In genomic region chr5:103223031-103223955, GRCh38 we compare ENCODE assay signal across 21 cellular contexts. TPM values are rescaled to one million over a fixed set of nuclear protein-coding genes. Genes with fewer than 3 reads are reported as not detected.
DNase-seq lines count a peak whose midpoint lies in the region; ATAC-seq, FAIRE-seq and TF ChIP-seq lines count a peak whose summit lies in the region.
"Had no signal": no experiment of that assay in that cellular context is flagged by ENCODE, and none has a peak within 500 bp of the region (broad histone marks: within the 10 kb centered on the region; RNA-seq: fewer than 3 reads in every experiment).

No MANE protein-coding gene starts in this region.

- BruUV-seq in K562 (replicated peaks; lab: Mats Ljungman, UMichigan), result no TSS peak

- TF ChIP-seq RAD21 in K562 (CRISPR knock-in tag; conservative IDR thresholded peaks at IDR 0.05 in 1 of 2, IDR thresholded peaks at IDR 0.05 in 1 of 2), result peak in 1 of 2 experiments; percentile 29; a peak in 2 of 4 replicates

- 0 out of 6 replicates have a peak, but pooled peaks of 1 of the 3 experiments have one; percentile 15 for TF ChIP-seq CTCF in K562 (IDR thresholded peaks at IDR 0.05 in 2 of 3, conservative IDR thresholded peaks at IDR 0.05 in 1 of 3; ENCODE audit: insufficient read depth in 2 of 3, low read depth in 1 of 3, low read length in 3 of 3)

- no peak for TF ChIP-seq EP300 in K562 (IDR thresholded peaks at IDR 0.05; ENCODE audit: low read length)

- no peak overlapping the region for H3K4ac ChIP-seq in mesendoderm (ENCODE audit: low read depth, low read length)

- H3K27ac ChIP-seq in K562 (ENCODE audit: extremely low read depth, low read depth, low read length) (no peak overlapping the region), mesendoderm (ENCODE audit: low read depth, low read length) (no peak overlapping the region), aorta (ENCODE audit: low read depth in 1 of 2, low read length in 2 of 2) (no peak overlapping the region), substantia nigra (ENCODE audit: low read depth, low read length, poor library complexity, severe bottlenecking) (no peak overlapping the region)
- H3K27ac ChIP-seq: RWPE1 had no signal

- no peak for TF ChIP-seq POLR2A in K562 (conservative IDR thresholded peaks at IDR 0.05)

- H3K23ac ChIP-seq in mesendoderm (ENCODE audit: low read length), result no peak overlapping the region

- H4K8ac ChIP-seq in mesendoderm (ENCODE audit: low read depth, low read length), result no peak overlapping the region

- H3K9ac ChIP-seq in K562 (ENCODE audit: insufficient read depth in 1 of 2, low read depth in 2 of 2, low read length in 2 of 2) (no peak overlapping the region), mesendoderm (ENCODE audit: low read length) (no peak overlapping the region)
- H3K9ac ChIP-seq: SK-N-SH had no signal

- no peak overlapping the region for H3K18ac ChIP-seq in mesendoderm (ENCODE audit: low read length)

- ATAC-seq in K562, result peak; percentile 62
- peak; percentile 41 for ATAC-seq in aorta (ENCODE audit: low FRiP score)

- DNase-seq in H7, result peak; percentile 32
- peak in 2 of 4 experiments; percentile 6 to 10 for DNase-seq in K562 (ENCODE audit: extremely low read depth in 1 of 4, low spot score in 3 of 4)
- DNase-seq in mesendoderm, result peak; percentile 10
- DNase-seq in aorta, result no peak
- no peak for DNase-seq in CD1c-positive myeloid dendritic cell (ENCODE audit: extremely low spot score)
- no peak for DNase-seq in substantia nigra (lab: John Stamatoyannopoulos, UW)
- DNase-seq in activated effector memory CD4-positive, alpha-beta T cell treated with anti-CD3 and anti-CD28 coated beads, Interleukin-2, amount 50 U/mL, for 16 hours, result no peak
- DNase-seq: CD4-positive, alpha-beta T cell; IMR-90; NCI-H1105; NCI-H2029 treated with DMSO at 0.1 percent for 48 hours; NCI-H226; NCI-H510A treated with DMSO at 0.1 percent for 48 hours; NCI-H748 treated with DMSO at 0.1 percent for 48 hours; NK-92 treated with Interleukin-12 subunit alpha and Interleukin-12 subunit beta, amount 100 ng/mL, for 24 hours; SIG-M5; SK-N-SH had no signal

- H2AFZ ChIP-seq in K562 (ENCODE audit: low read depth, low read length), result no peak overlapping the region

- in situ Hi-C loops in K562 (cut with MboI), result loop anchor here (10.0 kb wide), 2 partner anchors 448 to 688 kb away; no protein-coding TSS in a partner anchor

- H4K20me1 ChIP-seq in K562 (replicated peaks; ENCODE audit: control insufficient read depth, insufficient read depth, low read length), result no peaks in the 10 kb centered on the region

- no peak overlapping the region for H2BK5ac ChIP-seq in mesendoderm (ENCODE audit: low read length)

- H3K79me2 ChIP-seq in K562 (ENCODE audit: control insufficient read depth, insufficient read depth, low read length) (no peaks in the 10 kb centered on the region), mesendoderm (ENCODE audit: control insufficient read depth, insufficient read depth, low read length) (no peaks in the 10 kb centered on the region)

- H3K4me1 ChIP-seq in K562 (replicated peaks in 1 of 2; ENCODE audit: control insufficient read depth in 2 of 2, insufficient read depth in 2 of 2, low read length in 2 of 2), result peaks cover 3 to 5% of the 10 kb centered on the region in 2 experiments; a peak in 2 of 5 replicates
- peaks cover 2% of the 10 kb centered on the region for H3K4me1 ChIP-seq in mesendoderm (ENCODE audit: control insufficient read depth, low read depth, low read length)
- H3K4me1 ChIP-seq in aorta (ENCODE audit: control insufficient read depth in 1 of 2, insufficient read depth in 2 of 2, low read length in 2 of 2), result no peaks in the 10 kb centered on the region
- H3K4me1 ChIP-seq: HAP-1 had no signal

- H3K56ac ChIP-seq in mesendoderm (ENCODE audit: low read length), result no peak overlapping the region

- no peaks in the 10 kb centered on the region for H3K79me1 ChIP-seq in mesendoderm (ENCODE audit: low read length)

- H3K4me2 ChIP-seq in K562 (ENCODE audit: insufficient read depth, low read length) (no peak overlapping the region), mesendoderm (ENCODE audit: low read length) (no peak overlapping the region)
- H3K4me2 ChIP-seq: SK-N-SH had no signal

- no peak overlapping the region for H2BK15ac ChIP-seq in mesendoderm (replicated peaks; ENCODE audit: low read depth)

- H2BK120ac ChIP-seq in mesendoderm (ENCODE audit: low read depth, low read length), result no peak overlapping the region

- no peaks in the 10 kb centered on the region for H3K9me1 ChIP-seq in K562 (ENCODE audit: control insufficient read depth, insufficient read depth, low read length)

- H2AK5ac ChIP-seq in mesendoderm (ENCODE audit: low read length), result no peak overlapping the region

- H3K4me3 ChIP-seq in H7 (ENCODE audit: insufficient read depth, low read depth, low read length) (no peak overlapping the region), K562 (no peak overlapping the region), mesendoderm (ENCODE audit: low read length) (no peak overlapping the region), aorta (ENCODE audit: low read length in 2 of 2) (no peak overlapping the region)
- H3K4me3 ChIP-seq: HAP-1 had no signal

- H4K5ac ChIP-seq in mesendoderm (ENCODE audit: low read length), result no peak overlapping the region

- 54% methylated on average over 23 of the region's 28 CpGs for WGBS in K562 (ENCODE audit: insufficient coverage, low coverage, missing lambda C conversion rate)
- WGBS in mesendoderm (ENCODE audit: extremely low coverage, insufficient coverage, low lambda C conversion rate), result no CpG with 5 or more reads among the region's 28 CpGs
- 89 to 91% methylated on average over 28 of the region's 28 CpGs for WGBS in aorta, 2 donors

- H3K9me3 ChIP-seq in K562 (replicated peaks; ENCODE audit: control insufficient read depth, insufficient read depth, low read depth, low read length) (no peaks in the 10 kb centered on the region), aorta (ENCODE audit: control insufficient read depth, low read length) (no peaks in the 10 kb centered on the region)
- H3K9me3 ChIP-seq: HAP-1, SK-N-SH had no signal

- H3K36me3 ChIP-seq in H7 (replicated peaks; ENCODE audit: control insufficient read depth, insufficient read depth, low read length), result no peaks in the 10 kb centered on the region
- no peaks in the 10 kb centered on the region for H3K36me3 ChIP-seq in K562 (ENCODE audit: control insufficient read depth, insufficient read depth, low read length)
- H3K36me3 ChIP-seq in mesendoderm (ENCODE audit: control insufficient read depth, insufficient read depth, low read length), result no peaks in the 10 kb centered on the region
- H3K36me3 ChIP-seq in aorta (ENCODE audit: control insufficient read depth in 1 of 2, insufficient read depth in 2 of 2, low read length in 1 of 2), result no peaks in the 10 kb centered on the region
- H3K36me3 ChIP-seq: HAP-1 had no signal

- H3K27me3 ChIP-seq in H7 (ENCODE audit: control insufficient read depth, insufficient read depth, low read length) (no peaks in the 10 kb centered on the region), K562 (ENCODE audit: control insufficient read depth in 2 of 2, insufficient read depth in 2 of 2, low read length in 2 of 2) (no peaks in the 10 kb centered on the region), mesendoderm (ENCODE audit: insufficient read depth, low read length, poor library complexity) (no peaks in the 10 kb centered on the region), aorta (ENCODE audit: control insufficient read depth in 1 of 2, insufficient read depth in 2 of 2, low read length in 1 of 2) (no peaks in the 10 kb centered on the region)

- no peak for FAIRE-seq in K562 (lab: Jason Lieb, UNC)
- FAIRE-seq: G401.6, GM19239 had no signal

- intact Hi-C loops in K562 (cut with micrococcal nuclease) (loop anchor here (5.0 to 10.0 kb wide), 2 partner anchors 158 to 641 kb away; no protein-coding TSS in a partner anchor), aorta (cut with DNase I) (no loop called here)

- CTCF ChIA-PET in K562 (lab: Yijun Ruan, JAX; ENCODE audit: low intra/inter-chr PET ratio), result interaction anchor here (0.7 kb wide), 1 partner anchor 179 kb away, joined by 3 read pairs; no protein-coding TSS in a partner anchor

- POLR2A ChIA-PET in K562 (lab: Yijun Ruan, JAX), result interaction anchor here (0.6 to 2.4 kb wide), 3 partner anchors 9 to 687 kb away, joined by 3 to 7 read pairs (median 4); no protein-coding TSS in a partner anchor

TF ChIP-seq in K562, 482 proteins besides CTCF, POLR2A, EP300 and RAD21 (continues in another document):
- TF ChIP-seq ZFP36 (IDR thresholded peaks at IDR 0.05; ENCODE audit: low read depth, low read length, partially characterized antibody), result peak; percentile 64

RNA-seq across cellular contexts. Expression of gene MACIR, which starts 35.3 kb away (rescaled TPM):
- 15.0 and 16.0 TPM in 2 replicates for total RNA-seq in H7 (2014; rRNA removed; shearing (Covaris generic))
- 5.9 and 8.4 TPM in 2 replicates for total RNA-seq in K562 (2011; cell fraction: chromatin; rRNA removed; ENCODE audit: low replicate concordance)
- 2.3 and 3.8 TPM in 2 replicates for total RNA-seq in K562 (2011; cell fraction: nucleolus; rRNA removed)
- total RNA-seq in K562 (2011; cell fraction: nucleoplasm; rRNA removed), result 7.5 and 10.8 TPM in 2 replicates
- 6.2 and 8.6 TPM in 2 replicates for total RNA-seq in K562 (2014; rRNA removed)
- total RNA-seq in K562 (2014; rRNA removed; fragmentation: Illumina TruSeq; extraction: Trizol), result 10.3 and 10.6 TPM in 2 replicates
- 9.4 and 10.6 TPM in 2 replicates for total RNA-seq in K562 (2015; rRNA removed; fragmentation: Illumina TruSeq; extraction: Trizol)
- 9.4 and 10.5 TPM in 2 replicates for total RNA-seq in K562 (2021)
- polyA plus RNA-seq in K562 (2011; rRNA removed), result 9.5 and 9.9 TPM in 2 replicates
- polyA plus RNA-seq in K562 (2011; cell fraction: cytosol; rRNA removed), result 5.0 and 5.9 TPM in 2 replicates
- polyA plus RNA-seq in K562 (2011; cell fraction: nucleus; rRNA removed), result 7.1 and 7.6 TPM in 2 replicates
- 7.0 TPM in 2 replicates for polyA plus RNA-seq in K562 (2012)
- 10.4 and 11.6 TPM in 2 replicates for polyA plus RNA-seq in K562 (2014; fragmentation: Illumina TruSeq; extraction: Trizol)
- 1 to 10 TPM; 1.4 to 2.7 TPM for polyA plus RNA-seq in K562 (2014; fragmentation: Nextera tagmentation; extraction: Ambion mirVana)
- 8.1 and 9.3 TPM in 2 replicates for polyA plus RNA-seq in K562 (2014; rRNA removed)
- polyA minus RNA-seq in K562 (2011; rRNA and poly(A)+ RNA removed), result 12.7 and 12.8 TPM in 2 replicates
- 4.8 and 6.3 TPM in 2 replicates for polyA minus RNA-seq in K562 (2011; cell fraction: cytosol; rRNA and poly(A)+ RNA removed)
- polyA minus RNA-seq in K562 (2011; cell fraction: nucleus; rRNA and poly(A)+ RNA removed), result 4.8 and 8.6 TPM in 2 replicates
- 10.5 TPM for polyA plus RNA-seq in mesendoderm (2013, experiment 1 of 2)
- 11.5 TPM for polyA plus RNA-seq in mesendoderm (2013, experiment 2 of 2)
- total RNA-seq in aorta, result 1 to 10 TPM; 3.8 to 6.2 TPM
- polyA plus RNA-seq in aorta, result 1 to 10 TPM; 3.2 to 5.9 TPM

Comparison
In these comparisons a context has a peak if more than half of its experiments do, and no peak if none do; other contexts are left out.
1. DNase-seq: peak in H7 (single experiment) and mesendoderm (single experiment); none in aorta (0 of 2), CD1c-positive myeloid dendritic cell (single experiment), substantia nigra (0 of 49) and activated effector memory CD4-positive, alpha-beta T cell treated with anti-CD3 and anti-CD28 coated beads, Interleukin-2, amount 50 U/mL, for 16 hours (single experiment).